Comparison of ENCODE assay signal across 16 cellular contexts in genomic region chr3:137066092-137066491, GRCh38.
DNase-seq lines count a peak whose midpoint lies in the region; ATAC-seq, FAIRE-seq and TF ChIP-seq lines count a peak whose summit lies in the region.
"Had no signal": no experiment of that assay in that cellular context is flagged by ENCODE, and none has a peak within 500 bp of the region (broad histone marks: within the 10 kb centered on the region; RNA-seq: fewer than 3 reads in every experiment).

No MANE protein-coding gene starts in this region.

- H3K27me3 ChIP-seq in HUES64 (ENCODE audit: insufficient read depth, low read length) (0 out of 2 replicates have a peak, but pooled peaks cover 5% of the 10 kb centered on the region), esophagus squamous epithelium (no peaks in the 10 kb centered on the region)
- H3K27me3 ChIP-seq: BLaER1 had no signal

- peak; percentile 44 for FAIRE-seq in GM12892 (lab: Jason Lieb, UNC)
- FAIRE-seq: HTR-8/SVneo had no signal

- no peaks in the 10 kb centered on the region for H3K4me1 Mint-ChIP-seq in chondrocyte (ENCODE audit: low read depth)

- no peak for TF ChIP-seq POLR2A in GM12892 (IDR thresholded peaks at IDR 0.05; ENCODE audit: low read depth, low read length)
- TF ChIP-seq POLR2A in esophagus squamous epithelium (IDR thresholded peaks at IDR 0.05), result no peak

- no peak overlapping the region for H3K9ac ChIP-seq in HUES64 (ENCODE audit: low read depth, low read length)
- H3K9ac ChIP-seq: BLaER1 had no signal

- TF ChIP-seq CTCF in chondrocyte (IDR thresholded peaks at IDR 0.05) (no peak), esophagus squamous epithelium (IDR thresholded peaks at IDR 0.05) (no peak)

- no peaks in the 10 kb centered on the region for H3K36me3 Mint-ChIP-seq in chondrocyte (ENCODE audit: low read depth)
- H3K36me3 Mint-ChIP-seq: CD8-positive, alpha-beta memory T cell had no signal

- peaks cover 26% of the 10 kb centered on the region for H3K4me1 ChIP-seq in HUES64 (ENCODE audit: insufficient read depth, low read length)
- peaks cover 0 to 30% (median 13%) of the 10 kb centered on the region in 3 donors for H3K4me1 ChIP-seq in esophagus squamous epithelium
- H3K4me1 ChIP-seq: BLaER1, Caco-2 had no signal

- no peak overlapping the region for H3K27ac Mint-ChIP-seq in chondrocyte (ENCODE audit: unreplicated experiment)

- H3K36me3 ChIP-seq in HUES64 (ENCODE audit: insufficient read depth, low read length), result no peaks in the 10 kb centered on the region
- H3K36me3 ChIP-seq in esophagus squamous epithelium, result no peaks in the 10 kb centered on the region
- H3K36me3 ChIP-seq: BLaER1 had no signal

- no peak for ATAC-seq in HG02610 (IDR thresholded peaks at IDR 0.05; ENCODE audit: unreplicated experiment)

- H3K4me3 Mint-ChIP-seq in chondrocyte (ENCODE audit: unreplicated experiment), result no peak overlapping the region

- DNase-seq in GM12892 (ENCODE audit: insufficient read length) (no peak), chondrocyte (ENCODE audit: low spot score) (peak; percentile 49), esophagus squamous epithelium (lab: John Stamatoyannopoulos, UW) (no peak)
- no peak for DNase-seq in effector CD8-positive, alpha-beta T cell (lab: John Stamatoyannopoulos, UW)
- no peak for DNase-seq in activated naive CD4-positive, alpha-beta T cell (lab: John Stamatoyannopoulos, UW)
- DNase-seq in activated CD4-positive, alpha-beta T cell treated with anti-CD3 and anti-CD28 coated beads for 4 hours, result no peak
- DNase-seq: 8988T; AML-193; CD8-positive, alpha-beta memory T cell; DND-41; GDM1 had no signal

- intact Hi-C loops in esophagus squamous epithelium (cut with DNase I), result no loop called here

- H3K9me3 ChIP-seq in HUES64 (ENCODE audit: insufficient read depth, low read depth, low read length) (no peaks in the 10 kb centered on the region), esophagus squamous epithelium (no peaks in the 10 kb centered on the region)
- H3K9me3 ChIP-seq: BLaER1, Caco-2 had no signal

- H3K27ac ChIP-seq in HUES64 (ENCODE audit: low read depth, low read length) (peak overlapping the region; percentile 49; the same call in 1 of the 2 replicates), esophagus squamous epithelium (peak overlapping the region in 3 of 4 donors; percentile 10 to 69 (median 57))
- H3K27ac ChIP-seq: BLaER1 had no signal

- no peaks in the 10 kb centered on the region for H3K9me3 Mint-ChIP-seq in chondrocyte (ENCODE audit: low read depth)

- 83% methylated on average over 2 of the region's 2 CpGs for WGBS in HUES64
- WGBS in esophagus squamous epithelium, 2 donors, result 22 to 53% methylated on average over 2 of the region's 2 CpGs

- H3K4me3 ChIP-seq in HUES64 (ENCODE audit: low read length), result no peak overlapping the region
- no peak overlapping the region for H3K4me3 ChIP-seq in esophagus squamous epithelium
- H3K4me3 ChIP-seq: BLaER1 had no signal

- peaks cover 42% of the 10 kb centered on the region for H3K27me3 Mint-ChIP-seq in chondrocyte (ENCODE audit: low read depth)
